10 cellular contexts compared by ENCODE assay signal in the genomic region with DNA sequence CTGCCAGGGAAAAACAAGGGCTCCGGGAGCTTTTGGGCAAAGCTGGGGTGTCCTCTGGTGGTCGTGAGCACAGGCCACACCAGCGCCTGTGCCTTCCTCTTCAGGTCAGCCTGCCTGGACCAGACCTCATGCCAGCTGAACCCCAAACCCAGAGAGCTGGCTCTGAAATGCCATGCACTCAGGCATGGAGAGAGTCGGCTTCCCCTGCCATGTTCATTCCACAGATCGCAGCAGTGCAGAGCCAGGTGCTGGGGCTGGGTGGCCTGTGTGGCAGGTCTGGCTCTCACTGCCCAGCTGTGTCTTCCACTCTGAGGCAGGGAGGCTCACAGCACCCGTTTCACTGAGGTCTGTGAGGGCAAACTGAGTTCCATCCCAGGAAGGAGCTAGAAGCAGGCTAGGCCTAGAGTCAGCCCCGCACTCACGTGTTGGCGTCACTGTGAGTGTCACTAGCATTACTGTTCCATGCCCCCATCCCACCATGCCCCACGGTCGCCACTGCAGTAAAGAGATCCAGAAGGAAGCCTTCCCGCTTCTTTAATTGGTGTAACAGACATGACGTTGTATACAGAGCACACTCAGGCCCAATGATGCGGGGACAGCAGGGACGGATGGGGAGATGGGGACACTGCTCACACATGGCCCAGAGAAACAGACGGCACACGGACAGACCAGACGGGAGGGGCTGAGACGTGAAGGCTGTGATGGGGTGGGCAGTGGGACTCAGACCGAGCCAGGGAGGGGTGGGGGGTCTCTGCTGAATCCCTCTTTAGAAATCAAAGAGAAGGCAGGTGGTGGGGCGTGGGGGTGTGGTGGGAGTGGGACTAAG. TPM values are rescaled to one million over a fixed set of nuclear protein-coding genes. Genes with fewer than 3 reads are reported as not detected.
A peak's percentile ranks its signal among the peaks of the same experiment; 100 is the strongest.
DNase-seq lines count a peak whose midpoint lies in the region; ATAC-seq and TF ChIP-seq lines count a peak whose summit lies in the region.
"Had no signal": no experiment of that assay in that cellular context is flagged by ENCODE, and none has a peak within 500 bp of the region (broad histone marks: within the 10 kb centered on the region; RNA-seq: fewer than 3 reads in every experiment).

No MANE protein-coding gene starts in this region.

- no peak overlapping the region for H3K9ac ChIP-seq in smooth muscle cell (ENCODE audit: low read depth)

- ATAC-seq in T-cell (replicated peaks in 1 of 4) (no peak), GM18858 (IDR thresholded peaks at IDR 0.05; ENCODE audit: unreplicated experiment) (no peak)

- no peak overlapping the region for H3K4me3 Mint-ChIP-seq in T-helper 1 cell treated with Interleukin-12 subunit alpha and Interleukin-12 subunit beta and Interleukin-4 antibody, amounts not matched to agents 30 μg/mL and 1 μg/mL, for 36 hours
- peak overlapping the region; percentile 84 to 88 (median 87) for H3K4me3 Mint-ChIP-seq in T-cell

- H4K20me1 ChIP-seq in smooth muscle cell (ENCODE audit: low read depth), result peaks cover 8% of the 10 kb centered on the region

- H3K4me2 ChIP-seq in smooth muscle cell, result peak overlapping the region; percentile 100

- H3K4me3 ChIP-seq in esophagus squamous epithelium (no peak overlapping the region), smooth muscle cell (no peak overlapping the region)

- H3K4me1 Mint-ChIP-seq in T-helper 1 cell treated with Interleukin-12 subunit alpha and Interleukin-12 subunit beta and Interleukin-4 antibody, amounts not matched to agents 30 μg/mL and 1 μg/mL, for 36 hours (ENCODE audit: low read depth), result peaks cover 20% of the 10 kb centered on the region
- H3K4me1 Mint-ChIP-seq in T-cell, result peaks cover 40 to 51% (median 46%) of the 10 kb centered on the region in 3 donors

- no peaks in the 10 kb centered on the region for H3K27me3 Mint-ChIP-seq in T-helper 1 cell treated with Interleukin-12 subunit alpha and Interleukin-12 subunit beta and Interleukin-4 antibody, amounts not matched to agents 30 μg/mL and 1 μg/mL, for 36 hours (ENCODE audit: low read depth)
- H3K27me3 Mint-ChIP-seq in T-cell, result no peaks in the 10 kb centered on the region

- DNase-seq in T-helper 1 cell (no peak), T-cell (no peak), esophagus squamous epithelium (lab: John Stamatoyannopoulos, UW) (no peak), smooth muscle cell (lab: John Stamatoyannopoulos, UW; ENCODE audit: unreplicated experiment) (no peak), NCI-H2081 treated with DMSO at 0.1 percent for 48 hours (lab: John Stamatoyannopoulos, UW) (no peak)
- DNase-seq in NK-92 treated with Interleukin-12 subunit alpha and Interleukin-12 subunit beta, amount 100 ng/mL, for 24 hours (lab: John Stamatoyannopoulos, UW), result no peak
- DNase-seq: NCI-H510A had no signal

- H3K27ac ChIP-seq in esophagus squamous epithelium (peak overlapping the region; percentile 24 to 85 (median 65)), smooth muscle cell (ENCODE audit: low read depth) (peak overlapping the region; percentile 8)

- TF ChIP-seq POLR2A in esophagus squamous epithelium (IDR thresholded peaks at IDR 0.05), result no peak

- TF ChIP-seq CTCF in esophagus squamous epithelium (IDR thresholded peaks at IDR 0.05) (no peak), smooth muscle cell (IDR thresholded peaks at IDR 0.05; ENCODE audit: borderline replicate concordance, insufficient read depth, poor library complexity, severe bottlenecking) (no peak)

- peaks cover 40% of the 10 kb centered on the region for H3K79me2 ChIP-seq in smooth muscle cell (ENCODE audit: low read depth)

- peak overlapping the region; percentile 26 for H3K27ac Mint-ChIP-seq in T-helper 1 cell treated with Interleukin-12 subunit alpha and Interleukin-12 subunit beta and Interleukin-4 antibody, amounts not matched to agents 30 μg/mL and 1 μg/mL, for 36 hours
- peak overlapping the region; percentile 69 to 73 for H3K27ac Mint-ChIP-seq in T-cell

- H3K36me3 Mint-ChIP-seq in T-helper 1 cell treated with Interleukin-12 subunit alpha and Interleukin-12 subunit beta and Interleukin-4 antibody, amounts not matched to agents 30 μg/mL and 1 μg/mL, for 36 hours (ENCODE audit: low read depth), result peaks cover 14% of the 10 kb centered on the region
- H3K36me3 Mint-ChIP-seq in T-cell, result no peaks in the 10 kb centered on the region

- H3K9me3 Mint-ChIP-seq in T-helper 1 cell treated with Interleukin-12 subunit alpha and Interleukin-12 subunit beta and Interleukin-4 antibody, amounts not matched to agents 30 μg/mL and 1 μg/mL, for 36 hours, result no peaks in the 10 kb centered on the region
- H3K9me3 Mint-ChIP-seq in T-cell, result no peaks in the 10 kb centered on the region

- H3K36me3 ChIP-seq in esophagus squamous epithelium, result peaks cover 0 to 63% (median 5%) of the 10 kb centered on the region in 3 donors
- no peaks in the 10 kb centered on the region for H3K36me3 ChIP-seq in smooth muscle cell (ENCODE audit: low read depth)

- CTCF ChIA-PET in T-cell (lab: Charles Lee), result no interaction called here

- intact Hi-C loops in esophagus squamous epithelium (cut with DNase I), result no loop called here

- H3K4me1 ChIP-seq in esophagus squamous epithelium (peaks cover 50 to 70% (median 55%) of the 10 kb centered on the region in 3 donors), smooth muscle cell (ENCODE audit: low read depth) (peaks cover 13% of the 10 kb centered on the region)

- 80% methylated on average over 8 to 12 of the region's 21 CpGs for WGBS in esophagus squamous epithelium, 2 donors
- WGBS in smooth muscle cell (ENCODE audit: low lambda C conversion rate), result 86% methylated on average over 21 of the region's 21 CpGs

- H3F3A ChIP-seq in smooth muscle cell (ENCODE audit: low read depth), result no peaks in the 10 kb centered on the region

- H3K27me3 ChIP-seq in esophagus squamous epithelium, result no peaks in the 10 kb centered on the region
- H3K27me3 ChIP-seq in smooth muscle cell (ENCODE audit: low read depth), result no peaks in the 10 kb centered on the region
- H3K27me3 ChIP-seq: suprapubic skin had no signal

- POLR2A ChIA-PET in T-cell (lab: Charles Lee), result no interaction called here

- no peak overlapping the region for H2AFZ ChIP-seq in smooth muscle cell (ENCODE audit: low read depth)

- H3K9me3 ChIP-seq in esophagus squamous epithelium (no peaks in the 10 kb centered on the region), smooth muscle cell (replicated peaks; ENCODE audit: low read depth) (no peaks in the 10 kb centered on the region)
- H3K9me3 ChIP-seq: suprapubic skin had no signal

RNA-seq across cellular contexts. Expression of gene ARL6IP4, which starts 2.7 kb away (rescaled TPM):
- total RNA-seq in T-cell, result 100 to 1,000 TPM; 134 to 231 (median 204) TPM
- total RNA-seq in esophagus squamous epithelium, result 100 to 1,000 TPM in 3 of 4 donors, 10 to 100 TPM in 1; 84.2 to 212 (median 153) TPM
- total RNA-seq in smooth muscle cell, result 47.9 and 89.3 TPM in 2 replicates
- 275 and 290 TPM in 2 replicates for polyA plus RNA-seq in smooth muscle cell

RNA-seq across cellular contexts. Expression of gene OGFOD2, which starts 8.1 kb away (rescaled TPM):
- total RNA-seq in T-cell, result 10 to 100 TPM; 17.4 to 45.3 (median 43.7) TPM
- total RNA-seq in esophagus squamous epithelium, result 10 to 100 TPM in 3 of 4 donors, 1 to 10 TPM in 1; 8.5 to 13.9 (median 11.3) TPM
- 9.7 and 14.2 TPM in 2 replicates for total RNA-seq in smooth muscle cell
- 15.8 and 22.3 TPM in 2 replicates for polyA plus RNA-seq in smooth muscle cell

RNA-seq across cellular contexts. Expression of gene ABCB9, which starts 16.9 kb away (rescaled TPM):
- total RNA-seq in T-cell (1 to 10 TPM; 5.6 to 7.2 (median 6.1) TPM), esophagus squamous epithelium (1 to 10 TPM; 2.9 to 5.5 (median 3.3) TPM), smooth muscle cell (4.4 and 8.2 TPM in 2 replicates)
- polyA plus RNA-seq in smooth muscle cell, result 7.4 and 8.0 TPM in 2 replicates
